In the genomic region with DNA sequence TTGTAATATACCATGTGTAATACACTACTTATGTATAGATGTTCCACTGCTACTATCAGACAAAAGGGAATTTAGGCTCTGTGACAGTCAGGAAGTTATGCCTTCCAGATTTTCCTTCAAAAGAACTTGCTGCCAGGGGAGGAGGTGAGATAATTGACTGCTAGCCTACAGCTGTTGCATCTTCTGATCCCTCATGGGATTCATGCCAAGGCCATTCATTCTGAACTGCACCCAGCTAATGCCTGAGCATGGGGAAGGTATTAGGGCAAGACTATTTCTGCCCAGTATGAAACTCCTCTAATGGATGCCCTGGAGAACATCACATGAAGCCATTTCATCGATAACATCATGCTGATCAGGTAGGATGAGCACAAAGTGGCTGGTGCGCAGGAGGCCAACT, we compare ENCODE assay signal across 24 cellular contexts.
"Had no signal": no experiment of that assay in that cellular context is flagged by ENCODE, and none has a peak within 500 bp of the region (broad histone marks: within the 10 kb centered on the region; RNA-seq: fewer than 3 reads in every experiment).

No MANE protein-coding gene starts in this region.

- H3K27me3 ChIP-seq: dorsolateral prefrontal cortex, foreskin keratinocyte, hepatocyte, sigmoid colon, spleen, upper lobe of left lung had no signal

- DNase-seq: activated CD4-positive, alpha-beta T cell treated with anti-CD3 and anti-CD28 coated beads, Interleukin-2, amount 10 ng/mL, durations not matched to agents 24 days and 14 days; activated CD4-positive, CD25-positive, alpha-beta regulatory T cell; activated CD8-positive, alpha-beta T cell treated with anti-CD3 and anti-CD28 coated beads for 36 hours; activated naive CD4-positive, alpha-beta T cell treated with anti-CD3 and anti-CD28 coated beads, Interleukin-2, amount 10 ng/mL, durations not matched to agents 7 days and 5 days; activated naive CD8-positive, alpha-beta T cell treated with anti-CD3 and anti-CD28 coated beads, Interleukin-2, amount 50 U/mL, for 24 hours; activated T-cell treated with anti-CD3 and anti-CD28 coated beads, Interleukin-2, amount 50 U/mL, for 24 hours; anterior cingulate cortex; caudate nucleus; dorsolateral prefrontal cortex; foreskin keratinocyte; lower lobe of right lung; nephron progenitor cell; occipital lobe; posterior cingulate gyrus; sigmoid colon; spleen; stimulated activated naive B cell treated with anti-CD40 and anti-IgM and Interleukin-4, amounts not matched to agents 10 μg/mL and 1 μg/mL and 100 μg/mL, for 72 hours; T1000; upper lobe of left lung had no signal

- H3K27ac ChIP-seq: dorsolateral prefrontal cortex, foreskin keratinocyte, hepatocyte, lower lobe of right lung, sigmoid colon, spleen, thoracic aorta, upper lobe of left lung had no signal

- H3K4me1 Mint-ChIP-seq: activated CD4-positive, alpha-beta T cell treated with anti-CD3 and anti-CD28 coated beads, Interleukin-2, amount 10 ng/mL, durations not matched to agents 24 days and 14 days; activated naive CD4-positive, alpha-beta T cell treated with anti-CD3 and anti-CD28 coated beads, Interleukin-2, amount 10 ng/mL, durations not matched to agents 7 days and 5 days; activated naive CD8-positive, alpha-beta T cell treated with anti-CD3 and anti-CD28 coated beads, Interleukin-2, amount 50 U/mL, for 24 hours had no signal

- H3K79me2 ChIP-seq: hepatocyte had no signal

- H3K4me3 ChIP-seq: hepatocyte, lower lobe of right lung, spleen, thoracic aorta, upper lobe of left lung had no signal

- H3K4me3 Mint-ChIP-seq: activated CD4-positive, alpha-beta T cell treated with anti-CD3 and anti-CD28 coated beads, Interleukin-2, amount 10 ng/mL, durations not matched to agents 24 days and 14 days; activated CD8-positive, alpha-beta T cell treated with anti-CD3 and anti-CD28 coated beads for 36 hours; activated naive CD4-positive, alpha-beta T cell treated with anti-CD3 and anti-CD28 coated beads, Interleukin-2, amount 10 ng/mL, durations not matched to agents 7 days and 5 days; activated naive CD8-positive, alpha-beta T cell treated with anti-CD3 and anti-CD28 coated beads, Interleukin-2, amount 50 U/mL, for 24 hours; activated T-cell treated with anti-CD3 and anti-CD28 coated beads, Interleukin-2, amount 50 U/mL, for 24 hours; brain; mesothelial cell of epicardium; nephron progenitor cell; stimulated activated naive B cell treated with anti-CD40 and anti-IgM and Interleukin-4, amounts not matched to agents 10 μg/mL and 1 μg/mL and 100 μg/mL, for 72 hours had no signal

- H3K36me3 Mint-ChIP-seq: activated naive CD4-positive, alpha-beta T cell treated with anti-CD3 and anti-CD28 coated beads, Interleukin-2, amount 10 ng/mL, durations not matched to agents 7 days and 5 days; mesothelial cell of epicardium; stimulated activated naive B cell treated with anti-CD40 and anti-IgM and Interleukin-4, amounts not matched to agents 10 μg/mL and 1 μg/mL and 100 μg/mL, for 72 hours had no signal

- H3K4me1 ChIP-seq: lower lobe of right lung, spleen, upper lobe of left lung had no signal

- H3K27me3 Mint-ChIP-seq: activated CD4-positive, alpha-beta T cell treated with anti-CD3 and anti-CD28 coated beads, Interleukin-2, amount 10 ng/mL, durations not matched to agents 24 days and 14 days; activated CD8-positive, alpha-beta T cell treated with anti-CD3 and anti-CD28 coated beads for 36 hours; activated naive CD4-positive, alpha-beta T cell treated with anti-CD3 and anti-CD28 coated beads, Interleukin-2, amount 10 ng/mL, durations not matched to agents 7 days and 5 days; activated naive CD8-positive, alpha-beta T cell treated with anti-CD3 and anti-CD28 coated beads, Interleukin-2, amount 50 U/mL, for 24 hours; activated T-cell treated with anti-CD3 and anti-CD28 coated beads, Interleukin-2, amount 50 U/mL, for 24 hours; stimulated activated naive B cell treated with anti-CD40 and anti-IgM and Interleukin-4, amounts not matched to agents 10 μg/mL and 1 μg/mL and 100 μg/mL, for 72 hours had no signal

- H3K9me3 Mint-ChIP-seq: activated CD4-positive, alpha-beta T cell treated with anti-CD3 and anti-CD28 coated beads, Interleukin-2, amount 10 ng/mL, durations not matched to agents 24 days and 14 days; activated CD8-positive, alpha-beta T cell treated with anti-CD3 and anti-CD28 coated beads for 36 hours; stimulated activated naive B cell treated with anti-CD40 and anti-IgM and Interleukin-4, amounts not matched to agents 10 μg/mL and 1 μg/mL and 100 μg/mL, for 72 hours had no signal

- H3K9me3 ChIP-seq: lower lobe of right lung, sigmoid colon, thoracic aorta, upper lobe of left lung had no signal

- H3K27ac Mint-ChIP-seq: activated CD4-positive, alpha-beta T cell treated with anti-CD3 and anti-CD28 coated beads, Interleukin-2, amount 10 ng/mL, durations not matched to agents 24 days and 14 days; activated CD8-positive, alpha-beta T cell treated with anti-CD3 and anti-CD28 coated beads for 36 hours; activated naive CD4-positive, alpha-beta T cell treated with anti-CD3 and anti-CD28 coated beads, Interleukin-2, amount 10 ng/mL, durations not matched to agents 7 days and 5 days; activated naive CD8-positive, alpha-beta T cell treated with anti-CD3 and anti-CD28 coated beads, Interleukin-2, amount 50 U/mL, for 24 hours; activated T-cell treated with anti-CD3 and anti-CD28 coated beads, Interleukin-2, amount 50 U/mL, for 24 hours; activated T-helper 2 cell treated with anti-CD3 and anti-CD28 coated beads, Interferon-gamma antibody, Interleukin-2, Interleukin-4, amounts not matched to agents 10 μg/mL and 5 μg/mL and 100 μg/mL, durations not matched to agents 14 hours and 24 hours and 36 hours; mesothelial cell of epicardium; stimulated activated naive B cell treated with anti-CD40 and anti-IgM and Interleukin-4, amounts not matched to agents 10 μg/mL and 1 μg/mL and 100 μg/mL, for 72 hours had no signal

- H3K36me3 ChIP-seq: lower lobe of right lung, sigmoid colon, spleen, thoracic aorta, upper lobe of left lung had no signal
